ENCODE assay signal across 24 cellular contexts in genomic region chr17:21705021-21705601, GRCh38. TPM values are rescaled to one million over a fixed set of nuclear protein-coding genes. Genes with fewer than 3 reads are reported as not detected.
"Had no signal": no experiment of that assay in that cellular context is flagged by ENCODE, and none has a peak within 500 bp of the region (broad histone marks: within the 10 kb centered on the region; RNA-seq: fewer than 3 reads in every experiment).

No MANE protein-coding gene starts in this region.

- H3K27me3 ChIP-seq: Peyer's patch had no signal

- ATAC-seq: activated CD4-positive, CD25-positive, alpha-beta regulatory T cell treated with anti-CD3 and anti-CD28 coated beads, Interleukin-2, amount 50 U/mL, for 24 hours; activated CD8-positive, alpha-beta memory T cell treated with anti-CD3 and anti-CD28 coated beads, Interleukin-2, amount 10 ng/mL, durations not matched to agents 7 days and 5 days; K562 had no signal

- FAIRE-seq: K562 had no signal

- DNase-seq: activated CD4-positive, alpha-beta T cell treated with anti-CD3 and anti-CD28 coated beads for 4 hours; activated CD4-positive, alpha-beta T cell treated with anti-CD3 and anti-CD28 coated beads, Interleukin-2, amount 50 U/mL, for 48 hours; activated CD8-positive, alpha-beta memory T cell treated with anti-CD3 and anti-CD28 coated beads, Interleukin-2, amount 10 ng/mL, durations not matched to agents 7 days and 5 days; activated gamma-delta T cell treated with Interleukin-2 at 50 U/mL for 16 hours; activated naive CD4-positive, alpha-beta T cell treated with anti-CD3 and anti-CD28 coated beads, Interleukin-2, amount 10 ng/mL, durations not matched to agents 7 days and 5 days; activated naive CD8-positive, alpha-beta T cell treated with anti-CD3 and anti-CD28 coated beads for 36 hours; activated T-cell treated with anti-CD3 and anti-CD28 coated beads, Interleukin-2, amount 50 U/mL, for 24 hours; Kasumi-1; NCI-H1092; NCI-H1417; NCI-H1694; NCI-H2029 treated with DMSO at 0.1 percent for 48 hours; NCI-H510A treated with DMSO at 0.1 percent for 48 hours; NCI-H69; NK-92 treated with Interleukin-12 subunit alpha and Interleukin-12 subunit beta, amount 100 ng/mL, for 24 hours; OCI-M1; Right ventricle myocardium superior had no signal

- H3K36me3 ChIP-seq: Peyer's patch, SJCRH30 had no signal

- H3K27ac ChIP-seq: Peyer's patch, RWPE1, SJCRH30 had no signal

- H3K4me1 ChIP-seq: Peyer's patch, SJCRH30 had no signal

- H3K9me3 ChIP-seq: Peyer's patch, SJCRH30 had no signal

- H3K4me3 ChIP-seq: K562, Peyer's patch, SJCRH30 had no signal

RNA-seq across cellular contexts. Expression of gene KCNJ18, which starts 12.8 kb away (rescaled TPM):
- total RNA-seq: activated CD8-positive, alpha-beta memory T cell treated with anti-CD3 and anti-CD28 coated beads, Interleukin-2, amount 10 ng/mL, durations not matched to agents 7 days and 5 days; K562; M059J; Peyer's patch; Right ventricle myocardium superior; SJCRH30 had no signal
- polyA plus RNA-seq: adipose tissue, K562 had no signal
